ENCODE assay signal across 8 cellular contexts in genomic region chr16:5033256-5034166, GRCh38. TPM values are rescaled to one million over a fixed set of nuclear protein-coding genes. Genes with fewer than 3 reads are reported as not detected.
DNase-seq lines count a peak whose midpoint lies in the region.

Gene NAGPA, minus strand, starts transcription at chr16:5033935. Its CDS starts 21 bp downstream, at chr16:5033914.

- in situ Hi-C loops in SK-MEL-5 (cut with HindIII; ENCODE audit: low pct_unique_long_range_greater_than_20kb, low sequenced_read_pairs) = no loop called here

- H3K27ac ChIP-seq in stomach smooth muscle (ENCODE audit: low read length) = peak within 1 kb of the TSS; percentile 41

- H3K9me3 ChIP-seq in neuron (ENCODE audit: low read length) = no peaks in the 10 kb centered on the region
- no peaks in the 10 kb centered on the region for H3K9me3 ChIP-seq in stomach smooth muscle (ENCODE audit: control insufficient read depth in 2 of 2, low read length in 2 of 2)

- H3K9ac ChIP-seq in stomach smooth muscle (ENCODE audit: low read length in 2 of 2) = peak within 1 kb of the TSS; percentile 64 to 72

- H2AFZ ChIP-seq in neuron (ENCODE audit: low read depth, low read length) = peak within 1 kb of the TSS; percentile 99

- peak; percentile 85 for DNase-seq in ELF-1 (ENCODE audit: low read depth, low spot score)
- peak; percentile 17 for DNase-seq in GOT3 (lab: John Stamatoyannopoulos, UW)
- peak; percentile 81 for DNase-seq in LoVo (ENCODE audit: low spot score)
- DNase-seq in SK-MEL-5 (ENCODE audit: low read depth, low spot score) = peak; percentile 75
- peak; percentile 58 to 78 (median 69) for DNase-seq in activated naive CD4-positive, alpha-beta T cell (lab: John Stamatoyannopoulos, UW)
- peak; percentile 66 for DNase-seq in foreskin melanocyte

- H3K27me3 ChIP-seq in neuron (ENCODE audit: insufficient read depth, low read length) (no peaks in the 10 kb centered on the region), stomach smooth muscle (ENCODE audit: control insufficient read depth in 1 of 2, insufficient read depth in 2 of 2, low read length in 2 of 2) (no peaks in the 10 kb centered on the region)

- H3K4me1 ChIP-seq in neuron (ENCODE audit: insufficient read depth, low read length) (peaks cover 29% of the 10 kb centered on the region), stomach smooth muscle (ENCODE audit: control insufficient read depth, insufficient read depth, low read length) (peaks cover 15% of the 10 kb centered on the region)

- no peaks in the 10 kb centered on the region for H3K36me3 ChIP-seq in neuron (ENCODE audit: insufficient read depth, low read length)
- H3K36me3 ChIP-seq in stomach smooth muscle (ENCODE audit: control insufficient read depth in 2 of 2, insufficient read depth in 2 of 2, low read length in 2 of 2) = peaks cover 0 to 2% of the 10 kb centered on the region in 2 donors

- peak within 1 kb of the TSS; percentile 82 for H3K4me3 ChIP-seq in neuron (ENCODE audit: low read length)
- peak within 1 kb of the TSS; percentile 91 to 97 for H3K4me3 ChIP-seq in stomach smooth muscle (ENCODE audit: low read length in 2 of 2)

RNA-seq across cellular contexts. Expression of gene NAGPA, which starts in this region (rescaled TPM):
- total RNA-seq in SK-MEL-5 (2014; rRNA removed; shearing (Covaris generic)) = 30.6 and 37.9 TPM in 2 replicates
- 55.4 and 60.4 TPM in 2 replicates for polyA plus RNA-seq in SK-MEL-5 (2015; cell fraction: cytosol; rRNA removed)
- polyA plus RNA-seq in SK-MEL-5 (2015; cell fraction: nucleus; rRNA removed) = 60.3 and 66.7 TPM in 2 replicates

Comparison
In these comparisons a context has a peak if more than half of its experiments do, and no peak if none do; other contexts are left out.
1. Peak in every context shown above with its lines: DNase-seq, H3K4me3 ChIP-seq and H3K27ac ChIP-seq.
2. DNase-seq: peak in every context shown above with its lines; median percentile 85 in ELF-1; 81 in LoVo; 75 in SK-MEL-5; 69 in activated naive CD4-positive, alpha-beta T cell; 66 in foreskin melanocyte; 17 in GOT3.